Comparison of ENCODE assay signal across 8 cellular contexts in the genomic region with DNA sequence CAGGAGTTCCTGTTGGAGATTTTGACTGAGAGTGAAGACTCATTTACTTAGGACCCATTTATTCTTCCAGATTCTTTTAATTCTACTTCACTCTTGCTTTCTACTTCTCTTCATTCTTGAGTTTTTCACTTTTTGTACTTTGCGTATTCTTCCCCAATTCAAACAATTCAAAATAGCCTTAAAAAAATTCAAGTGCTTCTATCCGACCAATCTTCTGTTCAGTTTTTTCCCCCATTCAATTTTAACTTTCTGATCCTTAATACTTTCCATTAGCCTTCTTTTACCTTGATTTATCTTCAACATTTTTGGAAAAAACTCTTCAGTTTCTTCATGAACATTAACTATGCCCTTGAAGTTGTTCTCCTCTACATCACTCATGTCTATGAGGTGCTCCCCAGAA.
"Had no signal": no experiment of that assay in that cellular context is flagged by ENCODE, and none has a peak within 500 bp of the region (broad histone marks: within the 10 kb centered on the region; RNA-seq: fewer than 3 reads in every experiment).

No MANE protein-coding gene starts in this region.

- H3K9me3 ChIP-seq: HAP-1 had no signal

- H3K4me1 ChIP-seq: HAP-1 had no signal

- H3K36me3 ChIP-seq: HAP-1 had no signal

- H3K27ac ChIP-seq: GM23248 had no signal

- H3K4me3 ChIP-seq: GM23248, GM23338, HAP-1 had no signal

- DNase-seq: GM23248, GOT3, H7, H9, HCEC 1CT, HFFc6 had no signal
